1 cellular context compared by ENCODE assay signal in genomic region chr15:67571643-67572415, GRCh38.
TF ChIP-seq lines count a peak whose summit lies in the region.

No MANE protein-coding gene starts in this region.

TF ChIP-seq in IMR-90, 13 proteins besides CTCF, POLR2A, EP300 and RAD21:
- no peak for TF ChIP-seq MAZ (IDR thresholded peaks at IDR 0.05; ENCODE audit: borderline replicate concordance, low read depth, low read length)
- 0 out of 2 replicates have a peak, but pooled peaks have one; percentile 16 for TF ChIP-seq FOS (IDR thresholded peaks at IDR 0.05; ENCODE audit: low read depth, low read length)
- TF ChIP-seq CEBPB (IDR thresholded peaks at IDR 0.05; ENCODE audit: low read depth, low read length) = no peak
